ENCODE assay signal across 2 cellular contexts in genomic region chr13:112341976-112342735, GRCh38.
TF ChIP-seq lines count a peak whose summit lies in the region.

No MANE protein-coding gene starts in this region.

TF ChIP-seq in A549, 52 proteins besides CTCF, POLR2A, EP300 and RAD21 (continued from another document):
- no peak for TF ChIP-seq HMGXB4 (CRISPR knock-in tag; IDR thresholded peaks at IDR 0.05; ENCODE audit: borderline replicate concordance)
- no peak for TF ChIP-seq BCL3 (IDR thresholded peaks at IDR 0.05)
- no peak for TF ChIP-seq KDM1A (IDR thresholded peaks at IDR 0.05; ENCODE audit: low read depth)
- TF ChIP-seq PHF8 (IDR thresholded peaks at IDR 0.05; ENCODE audit: borderline replicate concordance, low read depth): no peak
- TF ChIP-seq FOSB (CRISPR knock-in tag; IDR thresholded peaks at IDR 0.05): no peak
- TF ChIP-seq EHF (CRISPR knock-in tag; IDR thresholded peaks at IDR 0.05): no peak
- TF ChIP-seq GATA3 (IDR thresholded peaks at IDR 0.05; ENCODE audit: borderline replicate concordance): no peak
- no peak for TF ChIP-seq KDM5A (IDR thresholded peaks at IDR 0.05)
- TF ChIP-seq CEBPB (IDR thresholded peaks at IDR 0.05): no peak
- no peak for TF ChIP-seq USF2 (IDR thresholded peaks at IDR 0.05)

TF ChIP-seq in SK-N-SH, 30 proteins besides CTCF, POLR2A, EP300 and RAD21 (continued from another document):
- TF ChIP-seq IRF3 (IDR thresholded peaks at IDR 0.05; ENCODE audit: low read depth, low read length): no peak
